In genomic region chr6:134766497-134766896, GRCh38 we compare ENCODE assay signal across 19 cellular contexts.
DNase-seq lines count a peak whose midpoint lies in the region; ATAC-seq, FAIRE-seq and TF ChIP-seq lines count a peak whose summit lies in the region.
"Had no signal": no experiment of that assay in that cellular context is flagged by ENCODE, and none has a peak within 500 bp of the region (broad histone marks: within the 10 kb centered on the region; RNA-seq: fewer than 3 reads in every experiment).

No MANE protein-coding gene starts in this region.

- no peaks in the 10 kb centered on the region for H3K36me3 Mint-ChIP-seq in stimulated activated memory B cell treated with anti-CD40 and anti-IgM and Interleukin-4, amounts not matched to agents 10 μg/mL and 1 μg/mL and 100 μg/mL, for 72 hours

- TF ChIP-seq CTCF in H1 (IDR thresholded peaks at IDR 0.05; ENCODE audit: control extremely low read depth in 1 of 3, insufficient read depth in 1 of 3, low read depth in 1 of 3, low read length in 3 of 3) = no peak

- no peak overlapping the region for H3K4ac ChIP-seq in H1 (replicated peaks; ENCODE audit: insufficient read length, low read depth, low read length)

- H3K4me1 ChIP-seq in H1 (replicated peaks in 1 of 4; ENCODE audit: control insufficient read depth in 3 of 4, insufficient read depth in 4 of 4, low read length in 3 of 4) = no peaks in the 10 kb centered on the region
- H3K4me1 ChIP-seq: A549, Caco-2 had no signal

- H2BK15ac ChIP-seq in H1 (ENCODE audit: low read length) = no peak overlapping the region

- no peak overlapping the region for H3K27ac Mint-ChIP-seq in stimulated activated memory B cell treated with anti-CD40 and anti-IgM and Interleukin-4, amounts not matched to agents 10 μg/mL and 1 μg/mL and 100 μg/mL, for 72 hours
- H3K27ac Mint-ChIP-seq: CD4-positive, alpha-beta T cell had no signal

- H3K27ac ChIP-seq in H1 (ENCODE audit: low read depth, low read length) = no peak overlapping the region
- H3K27ac ChIP-seq: 22Rv1, A549, C4-2B had no signal

- H3K27me3 Mint-ChIP-seq in stimulated activated memory B cell treated with anti-CD40 and anti-IgM and Interleukin-4, amounts not matched to agents 10 μg/mL and 1 μg/mL and 100 μg/mL, for 72 hours = peaks cover 20% of the 10 kb centered on the region

- ATAC-seq in left ventricle myocardium superior (peak; percentile 78), GM18511 (IDR thresholded peaks at IDR 0.05; ENCODE audit: unreplicated experiment) (no peak)
- ATAC-seq in stimulated activated memory B cell treated with anti-CD40 and anti-IgM and Interleukin-4, amounts not matched to agents 10 μg/mL and 1 μg/mL and 100 μg/mL, for 72 hours = peak; percentile 16
- ATAC-seq: A549 had no signal

- no peak for TF ChIP-seq RAD21 in H1 (IDR thresholded peaks at IDR 0.05 in 1 of 2, conservative IDR thresholded peaks at IDR 0.05 in 1 of 2; ENCODE audit: low read depth in 2 of 2, low read length in 2 of 2)

- TF ChIP-seq POLR2A in H1 (IDR thresholded peaks at IDR 0.05; ENCODE audit: control extremely low read depth in 1 of 2, low read depth in 2 of 2, low read length in 2 of 2) = no peak

- in situ Hi-C loops in KBM-7 (cut with MboI; ENCODE audit: low pct_unique_long_range_greater_than_20kb, low sequenced_read_pairs) = no loop called here

- H3K4me3 ChIP-seq in H1 (ENCODE audit: extremely low read depth in 1 of 4, insufficient read depth in 2 of 4, low read depth in 3 of 4, low read length in 4 of 4) = no peak overlapping the region
- H3K4me3 ChIP-seq: A549 had no signal

- H3K18ac ChIP-seq in H1 (ENCODE audit: extremely low read depth, low read length) = no peak overlapping the region

- no peak overlapping the region for H4K8ac ChIP-seq in H1 (ENCODE audit: extremely low read depth, insufficient read depth, low read length)

- peak; percentile 56 for DNase-seq in NCI-H82 (lab: John Stamatoyannopoulos, UW)
- no peak for DNase-seq in NCI-H82 treated with DMSO at 0.1 percent for 48 hours (lab: John Stamatoyannopoulos, UW; ENCODE audit: unreplicated experiment)
- DNase-seq in left ventricle myocardium superior = peak; percentile 29
- DNase-seq in cardiac septum (ENCODE audit: low spot score) = no peak
- DNase-seq in H1 (ENCODE audit: low read depth in 1 of 2, low spot score in 2 of 2) = no peak
- DNase-seq in KBM-7 = no peak
- DNase-seq: AML-193; Caco-2; CD4-positive, alpha-beta T cell; HCEC 1CT had no signal

- WGBS in H1 (ENCODE audit: extremely low coverage in 1 of 2, insufficient coverage in 1 of 2, insufficient read length in 1 of 2, insufficient replicate concordance in 2 of 2, low coverage in 1 of 2, low lambda C conversion rate in 2 of 2, missing lambda C conversion rate in 1 of 2), 2 experiments = 61% methylated on average over 3 of the region's 3 CpGs; no CpG with 5 or more reads in 1 of the 2 experiments

- no peaks in the 10 kb centered on the region for H3K23me2 ChIP-seq in H1 (ENCODE audit: low read depth, low read length)

- no peaks in the 10 kb centered on the region for H3K36me3 ChIP-seq in H1 (ENCODE audit: control insufficient read depth in 2 of 4, insufficient read depth in 4 of 4, low read length in 3 of 4)

- no peaks in the 10 kb centered on the region for H3K9me3 Mint-ChIP-seq in stimulated activated memory B cell treated with anti-CD40 and anti-IgM and Interleukin-4, amounts not matched to agents 10 μg/mL and 1 μg/mL and 100 μg/mL, for 72 hours
- H3K9me3 Mint-ChIP-seq: CD4-positive, alpha-beta T cell had no signal

- no peak for FAIRE-seq in H1 (lab: Jason Lieb, UNC)
- FAIRE-seq: A549, D721Med, G401.6, GM12891, H54 had no signal

- no peak overlapping the region for H3K4me2 ChIP-seq in H1 (ENCODE audit: insufficient read depth in 1 of 2, low read depth in 2 of 2, low read length in 2 of 2)
- H3K4me2 ChIP-seq: A549 had no signal

- H3K9me3 ChIP-seq in H1 (ENCODE audit: insufficient read depth in 2 of 2, low read depth in 1 of 2, low read length in 1 of 2) = no peaks in the 10 kb centered on the region
- H3K9me3 ChIP-seq: A549, Caco-2 had no signal

- TF ChIP-seq EP300 in H1 (IDR thresholded peaks at IDR 0.05; ENCODE audit: borderline replicate concordance in 1 of 2, low read depth in 2 of 2, low read length in 2 of 2) = no peak

- no peak overlapping the region for H4K5ac ChIP-seq in H1 (ENCODE audit: insufficient read length, low read depth, low read length)

- intact Hi-C loops in left ventricle myocardium superior (cut with micrococcal nuclease) (no loop called here), cardiac septum (cut with DNase I) (no loop called here)

- H3K23ac ChIP-seq in H1 (ENCODE audit: insufficient read length) = no peak overlapping the region

- H2BK120ac ChIP-seq in H1 (replicated peaks; ENCODE audit: low read depth, low read length) = no peak overlapping the region

- H4K20me1 ChIP-seq in H1 (replicated peaks in 1 of 2; ENCODE audit: control insufficient read depth in 1 of 2, insufficient read depth in 2 of 2, low read length in 2 of 2) = no peaks in the 10 kb centered on the region

- no peaks in the 10 kb centered on the region for H3K79me1 ChIP-seq in H1 (ENCODE audit: low read depth, low read length)

- H3K9ac ChIP-seq in H1 (replicated peaks in 1 of 4; ENCODE audit: extremely low read depth in 1 of 4, low read depth in 3 of 4, low read length in 3 of 4) = no peak overlapping the region

- POLR2A ChIA-PET in H1 (lab: Charles Lee; ENCODE audit: partially characterized antibody) = no interaction called here

- no peak overlapping the region for H2BK20ac ChIP-seq in H1 (ENCODE audit: low read length)

- H3K4me3 Mint-ChIP-seq in stimulated activated memory B cell treated with anti-CD40 and anti-IgM and Interleukin-4, amounts not matched to agents 10 μg/mL and 1 μg/mL and 100 μg/mL, for 72 hours = no peak overlapping the region
- H3K4me3 Mint-ChIP-seq: CD4-positive, alpha-beta T cell had no signal

- H2BK5ac ChIP-seq in H1 (ENCODE audit: low read depth, low read length) = no peak overlapping the region

- H3K14ac ChIP-seq in H1 (ENCODE audit: insufficient read length) = no peak overlapping the region

- H2AK5ac ChIP-seq in H1 (ENCODE audit: low read depth, low read length) = no peak overlapping the region

- H3K56ac ChIP-seq in H1 (replicated peaks; ENCODE audit: insufficient read length, low read depth, low read length) = no peak overlapping the region

- no peak overlapping the region for H4K91ac ChIP-seq in H1 (replicated peaks; ENCODE audit: insufficient read length, low read length)

- no peaks in the 10 kb centered on the region for H3K27me3 ChIP-seq in H1 (replicated peaks in 1 of 4; ENCODE audit: control insufficient read depth in 3 of 4, extremely low read depth in 1 of 4, insufficient read depth in 3 of 4, low read length in 3 of 4)

- H3K79me2 ChIP-seq in H1 (ENCODE audit: control insufficient read depth in 1 of 2, insufficient read depth in 2 of 2, low read length in 2 of 2) = no peaks in the 10 kb centered on the region

- no peak overlapping the region for H2BK12ac ChIP-seq in H1 (ENCODE audit: low read depth, low read length)

- CTCF ChIA-PET in H1 (lab: Charles Lee; ENCODE audit: partially characterized antibody) = interaction anchor here (0.6 to 2.0 kb wide), 3 partner anchors 8 to 483 kb away, joined by 3 to 6 read pairs (median 4); partner anchors contain the start of gene SGK1

- no peaks in the 10 kb centered on the region for H3K4me1 Mint-ChIP-seq in stimulated activated memory B cell treated with anti-CD40 and anti-IgM and Interleukin-4, amounts not matched to agents 10 μg/mL and 1 μg/mL and 100 μg/mL, for 72 hours

- peak overlapping the region; percentile 73; the same call in 1 of the 2 replicates for H2AFZ ChIP-seq in H1 (ENCODE audit: low read length)

TF ChIP-seq in H1, 55 proteins besides CTCF, POLR2A, EP300 and RAD21:
- TF ChIP-seq RBBP5 (IDR thresholded peaks at IDR 0.05; ENCODE audit: borderline replicate concordance, low read depth, low read length) (no peak), BRCA1 (IDR thresholded peaks at IDR 0.05; ENCODE audit: low read depth, low read length) (no peak), SAP30 (IDR thresholded peaks at IDR 0.05; ENCODE audit: insufficient read depth, insufficient replicate concordance, low read length) (no peak), BCL11A (IDR thresholded peaks at IDR 0.05; ENCODE audit: low read depth in 2 of 2, low read length in 2 of 2) (no peak), ATF3 (IDR thresholded peaks at IDR 0.05; ENCODE audit: insufficient read depth, low read depth, low read length) (no peak), MAFK (IDR thresholded peaks at IDR 0.05; ENCODE audit: low read depth, low read length) (no peak), POLR2AphosphoS5 (IDR thresholded peaks at IDR 0.05; ENCODE audit: low read depth, low read length) (no peak)
- TF ChIP-seq, protein P1, sequence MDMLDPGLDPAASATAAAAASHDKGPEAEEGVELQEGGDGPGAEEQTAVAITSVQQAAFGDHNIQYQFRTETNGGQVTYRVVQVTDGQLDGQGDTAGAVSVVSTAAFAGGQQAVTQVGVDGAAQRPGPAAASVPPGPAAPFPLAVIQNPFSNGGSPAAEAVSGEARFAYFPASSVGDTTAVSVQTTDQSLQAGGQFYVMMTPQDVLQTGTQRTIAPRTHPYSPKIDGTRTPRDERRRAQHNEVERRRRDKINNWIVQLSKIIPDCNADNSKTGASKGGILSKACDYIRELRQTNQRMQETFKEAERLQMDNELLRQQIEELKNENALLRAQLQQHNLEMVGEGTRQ (IDR thresholded peaks at IDR 0.05; ENCODE audit: low read length) = no peak

Comparison
In these comparisons a context has a peak if more than half of its experiments do, and no peak if none do; other contexts are left out.
1. DNase-seq: peak in NCI-H82 (single experiment) and left ventricle myocardium superior (single experiment); none in NCI-H82 treated with DMSO at 0.1 percent for 48 hours (single experiment), cardiac septum (single experiment), H1 (0 of 2) and KBM-7 (single experiment).